Comparison of ENCODE assay signal across 1 cellular context in genomic region chrX:136147966-136148365, GRCh38.
TF ChIP-seq lines count a peak whose summit lies in the region.

No MANE protein-coding gene starts in this region.

TF ChIP-seq in HepG2, 621 proteins besides CTCF, POLR2A, EP300 and RAD21 (continued from another document):
- no peak for TF ChIP-seq SKIL (CRISPR knock-in tag; IDR thresholded peaks at IDR 0.05; ENCODE audit: borderline replicate concordance)
- TF ChIP-seq ZNF30 (CRISPR knock-in tag; IDR thresholded peaks at IDR 0.05) = no peak
- no peak for TF ChIP-seq ZNF746 (CRISPR knock-in tag; IDR thresholded peaks at IDR 0.05)
- no peak for TF ChIP-seq ZNF124 (CRISPR knock-in tag; IDR thresholded peaks at IDR 0.05)
- TF ChIP-seq ZNF34 (CRISPR knock-in tag; IDR thresholded peaks at IDR 0.05; ENCODE audit: borderline replicate concordance) = no peak
- no peak for TF ChIP-seq NFYB (CRISPR knock-in tag; IDR thresholded peaks at IDR 0.05)
- no peak for TF ChIP-seq IKZF4 (CRISPR knock-in tag; IDR thresholded peaks at IDR 0.05; ENCODE audit: borderline replicate concordance, low read depth, not compliant biosample characterization)
